In genomic region chr6:53822355-53823115, GRCh38 we compare ENCODE assay signal across 18 cellular contexts. TPM values are rescaled to one million over a fixed set of nuclear protein-coding genes. Genes with fewer than 3 reads are reported as not detected.
DNase-seq lines count a peak whose midpoint lies in the region; ATAC-seq and TF ChIP-seq lines count a peak whose summit lies in the region.
"Had no signal": no experiment of that assay in that cellular context is flagged by ENCODE, and none has a peak within 500 bp of the region (broad histone marks: within the 10 kb centered on the region; RNA-seq: fewer than 3 reads in every experiment).

No MANE protein-coding gene starts in this region.

- intact Hi-C loops in left ventricle myocardium superior (cut with micrococcal nuclease) (no loop called here), Right ventricle myocardium superior (cut with DNase I) (no loop called here), aorta (cut with DNase I) (no loop called here)

- H3K4me1 ChIP-seq in aorta (ENCODE audit: control insufficient read depth in 1 of 2, insufficient read depth in 2 of 2, low read length in 2 of 2) (peaks cover 4 to 20% of the 10 kb centered on the region in 2 donors), Peyer's patch (peaks cover 0 to 16% (median 0%) of the 10 kb centered on the region in 4 donors)
- H3K4me1 ChIP-seq: BE2C had no signal

- H3K27ac ChIP-seq in aorta (ENCODE audit: low read depth in 1 of 2, low read length in 2 of 2) (peak overlapping the region; percentile 54 to 70), Peyer's patch (no peak overlapping the region)

- H3K36me3 ChIP-seq in aorta (ENCODE audit: control insufficient read depth in 1 of 2, insufficient read depth in 2 of 2, low read length in 1 of 2) = no peaks in the 10 kb centered on the region
- H3K36me3 ChIP-seq in Peyer's patch = no peaks in the 10 kb centered on the region
- H3K36me3 ChIP-seq: BE2C had no signal

- 31 to 35% methylated on average over 10 of the region's 10 CpGs for WGBS in aorta, 2 donors

- H3K27me3 Mint-ChIP-seq in mesothelial cell of epicardium (ENCODE audit: low read depth) = no peaks in the 10 kb centered on the region
- H3K27me3 Mint-ChIP-seq: CD4-positive, alpha-beta T cell had no signal

- no peaks in the 10 kb centered on the region for H3K9me3 ChIP-seq in aorta (ENCODE audit: control insufficient read depth, low read length)
- no peaks in the 10 kb centered on the region for H3K9me3 ChIP-seq in Peyer's patch
- H3K9me3 ChIP-seq: BE2C had no signal

- no peak for DNase-seq in left ventricle myocardium superior
- DNase-seq in Right ventricle myocardium superior = no peak
- DNase-seq in NCI-H510A (lab: John Stamatoyannopoulos, UW) = peak; percentile 51
- no peak for DNase-seq in mesothelial cell of epicardium (ENCODE audit: low spot score in 2 of 2, unreplicated experiment in 2 of 2)
- no peak for DNase-seq in aorta
- no peak for DNase-seq in NCI-H345 (lab: John Stamatoyannopoulos, UW)
- no peak for DNase-seq in Peyer's patch
- DNase-seq: BE2C; CD4-positive, alpha-beta T cell; EL; GOT3; KG1; NCI-H1105 treated with DMSO at 0.1 percent for 48 hours; NCI-H1694; OCI-M1; SIG-M5 had no signal

- H3K4me1 Mint-ChIP-seq in mesothelial cell of epicardium = peaks cover 20% of the 10 kb centered on the region

- no peak for TF ChIP-seq CTCF in mesothelial cell of epicardium (IDR thresholded peaks at IDR 0.05; ENCODE audit: unreplicated experiment)
- no peak for TF ChIP-seq CTCF in Peyer's patch (IDR thresholded peaks at IDR 0.05)

- no peak overlapping the region for H3K4me3 Mint-ChIP-seq in mesothelial cell of epicardium
- H3K4me3 Mint-ChIP-seq: CD4-positive, alpha-beta T cell had no signal

- H3K27me3 ChIP-seq in aorta (ENCODE audit: control insufficient read depth in 1 of 2, insufficient read depth in 2 of 2, low read length in 1 of 2) = no peaks in the 10 kb centered on the region
- H3K27me3 ChIP-seq in Peyer's patch = no peaks in the 10 kb centered on the region
- H3K27me3 ChIP-seq: BE2C had no signal

- ATAC-seq in left ventricle myocardium superior (peak; percentile 53), Right ventricle myocardium superior (ENCODE audit: poor library complexity) (no peak), aorta (ENCODE audit: low FRiP score) (no peak), GM21381 (IDR thresholded peaks at IDR 0.05; ENCODE audit: unreplicated experiment) (no peak)
- ATAC-seq: HCT116 had no signal

- H3K9me3 Mint-ChIP-seq in mesothelial cell of epicardium = peaks cover 5% of the 10 kb centered on the region
- H3K9me3 Mint-ChIP-seq: CD4-positive, alpha-beta T cell had no signal

- H3K4me3 ChIP-seq in aorta (ENCODE audit: low read length in 2 of 2) = no peak overlapping the region
- H3K4me3 ChIP-seq in Peyer's patch = no peak overlapping the region

- peak overlapping the region; percentile 14 for H3K27ac Mint-ChIP-seq in mesothelial cell of epicardium
- H3K27ac Mint-ChIP-seq: CD4-positive, alpha-beta T cell had no signal

- no peaks in the 10 kb centered on the region for H3K36me3 Mint-ChIP-seq in mesothelial cell of epicardium

- TF ChIP-seq POLR2A in Peyer's patch (IDR thresholded peaks at IDR 0.05) = no peak

RNA-seq across cellular contexts. Expression of gene LRRC1, which starts 27.7 kb away (rescaled TPM):
- total RNA-seq in left ventricle myocardium superior = 2.0 TPM
- 1.8 TPM for total RNA-seq in Right ventricle myocardium superior
- 26.1 to 30.4 TPM (median 27.0 TPM) in 3 replicates for total RNA-seq in mesothelial cell of epicardium
- total RNA-seq in aorta = 10 to 100 TPM; 25.3 to 25.4 TPM
- 1 to 10 TPM; 5.5 to 6.3 TPM for polyA plus RNA-seq in aorta
- total RNA-seq in Peyer's patch = 10 to 100 TPM; 37.1 to 63.6 (median 49.8) TPM

Comparison
In these comparisons a context has a peak if more than half of its experiments do, and no peak if none do; other contexts are left out.
1. H3K27ac ChIP-seq: peak in aorta (2 of 2); none in Peyer's patch (0 of 4).